Comparison of ENCODE assay signal across 8 cellular contexts in the genomic region with DNA sequence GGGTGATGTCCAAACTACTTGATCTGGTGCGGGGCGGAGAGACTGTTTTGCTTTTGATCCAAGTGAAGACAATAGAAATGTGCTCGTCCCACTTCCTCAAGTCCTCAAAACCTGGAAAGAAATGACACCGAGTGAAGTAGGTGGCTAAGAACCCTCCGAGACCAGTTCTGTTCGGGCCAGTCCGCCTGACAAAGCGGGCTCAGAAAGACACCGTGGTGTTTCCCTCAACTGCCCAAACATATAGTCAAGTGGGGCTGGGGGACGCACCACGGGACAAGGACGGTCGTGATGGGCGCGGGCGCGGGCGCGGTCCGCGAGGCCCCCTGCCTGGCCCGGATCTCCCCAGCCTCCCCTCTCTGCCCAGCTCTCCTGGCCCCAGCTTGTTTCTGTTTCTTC. TPM values are rescaled to one million over a fixed set of nuclear protein-coding genes. Genes with fewer than 3 reads are reported as not detected.
DNase-seq lines count a peak whose midpoint lies in the region; ATAC-seq and TF ChIP-seq lines count a peak whose summit lies in the region.

No MANE protein-coding gene starts in this region.

- H3K9me3 ChIP-seq in cardiac muscle cell (ENCODE audit: low read depth) (no peaks in the 10 kb centered on the region), endodermal cell (ENCODE audit: control insufficient read depth, low read length) (no peaks in the 10 kb centered on the region)

- peak; percentile 20 to 70 for DNase-seq in cardiac muscle cell (ENCODE audit: low read depth in 1 of 2, low spot score in 1 of 2)
- DNase-seq in left cardiac atrium, result no peak
- DNase-seq in endodermal cell, result peak; percentile 82
- DNase-seq in GDM1 (lab: John Stamatoyannopoulos, UW), result no peak

- H3K27ac Mint-ChIP-seq in endodermal cell (peak overlapping the region; percentile 82), nephron (peak overlapping the region; percentile 72 to 94 (median 85))

- H3K36me3 ChIP-seq in cardiac muscle cell (no peaks in the 10 kb centered on the region), endodermal cell (ENCODE audit: control insufficient read depth, insufficient read depth, low read length) (no peaks in the 10 kb centered on the region)

- WGBS in endodermal cell (ENCODE audit: insufficient coverage in 1 of 2, insufficient read length in 1 of 2), 2 experiments, result 0 to 2% methylated on average over 6 to 22 of the region's 22 CpGs

- intact Hi-C loops in left cardiac atrium (cut with DNase I), result loop anchor here (2.0 to 10.0 kb wide), 6 partner anchors 51 to 475 kb away; no protein-coding TSS in a partner anchor

- H3K36me3 Mint-ChIP-seq in endodermal cell (ENCODE audit: low read depth) (peaks cover 11% of the 10 kb centered on the region), nephron (ENCODE audit: low read depth) (peaks cover 9% of the 10 kb centered on the region)

- H3K4me1 Mint-ChIP-seq in endodermal cell (peaks cover 30% of the 10 kb centered on the region), nephron (peaks cover 48% of the 10 kb centered on the region)

- no peaks in the 10 kb centered on the region for H3K9me3 Mint-ChIP-seq in endodermal cell
- no peaks in the 10 kb centered on the region for H3K9me3 Mint-ChIP-seq in nephron

- H3K9ac ChIP-seq in endodermal cell (ENCODE audit: extremely low read depth, low read length, poor library complexity, severe bottlenecking), result peak overlapping the region; percentile 54

- H3K4me1 ChIP-seq in cardiac muscle cell (ENCODE audit: low read depth) (peaks cover 29% of the 10 kb centered on the region), endodermal cell (ENCODE audit: control insufficient read depth, insufficient read depth, low read length) (peaks cover 4% of the 10 kb centered on the region)

- H3K4me3 Mint-ChIP-seq in endodermal cell (peak overlapping the region; percentile 94), nephron (peak overlapping the region; percentile 92 to 97 (median 96))

- ATAC-seq in left cardiac atrium (no peak), SK-N-SH treated with all-trans-retinoic acid at 6 μM for 48 hours (0 out of 3 replicates have a peak, but pooled peaks have one; percentile 0), HG02973 (IDR thresholded peaks at IDR 0.05; ENCODE audit: unreplicated experiment) (no peak), esophagus mucosa (no peak)

- no peaks in the 10 kb centered on the region for H3K27me3 ChIP-seq in cardiac muscle cell
- no peaks in the 10 kb centered on the region for H3K27me3 ChIP-seq in endodermal cell (ENCODE audit: control insufficient read depth, insufficient read depth, low read length, poor library complexity, severe bottlenecking)

- peak overlapping the region; percentile 82 for H3K4me3 ChIP-seq in cardiac muscle cell
- H3K4me3 ChIP-seq in endodermal cell (ENCODE audit: low read length), result peak overlapping the region; percentile 90

- no peak for TF ChIP-seq CTCF in cardiac muscle cell (IDR thresholded peaks at IDR 0.05; ENCODE audit: low read depth, low read length)
- no peak for TF ChIP-seq CTCF in endodermal cell (conservative IDR thresholded peaks at IDR 0.05)
- no peak for TF ChIP-seq CTCF in nephron (IDR thresholded peaks at IDR 0.05; ENCODE audit: unreplicated experiment in 3 of 3)

- H3K27me3 Mint-ChIP-seq in endodermal cell (ENCODE audit: insufficient read depth) (no peaks in the 10 kb centered on the region), nephron (ENCODE audit: low read depth) (no peaks in the 10 kb centered on the region)

- no peak overlapping the region for H3K27ac ChIP-seq in cardiac muscle cell
- H3K27ac ChIP-seq in endodermal cell (ENCODE audit: low read depth, low read length), result no peak overlapping the region

TF ChIP-seq in SK-N-SH treated with all-trans-retinoic acid at 6 μM for 48 hours, 23 proteins besides CTCF, POLR2A, EP300 and RAD21:
- no peak for TF ChIP-seq PPARA (CRISPR knock-in tag; IDR thresholded peaks at IDR 0.05; ENCODE audit: borderline replicate concordance)
- TF ChIP-seq ARNTL (CRISPR knock-in tag; IDR thresholded peaks at IDR 0.05; ENCODE audit: borderline replicate concordance, low read depth), result no peak
- TF ChIP-seq TCF4 (CRISPR knock-in tag; IDR thresholded peaks at IDR 0.05; ENCODE audit: borderline replicate concordance), result no peak

RNA-seq across cellular contexts. Expression of gene PHLDA1, which starts 1.6 kb away (rescaled TPM):
- total RNA-seq in cardiac muscle cell (8.1 and 9.3 TPM in 2 replicates), left cardiac atrium (10 to 100 TPM in 1 of 2 donors, 1 to 10 TPM in 1; 9.4 to 15.5 TPM), endodermal cell (10 to 100 TPM in 1 of 2 donors, 1 to 10 TPM in 1; 3.7 to 16.2 TPM), esophagus mucosa (102 TPM)
- polyA plus RNA-seq in cardiac muscle cell, result 5.8 TPM in 2 replicates
- polyA plus RNA-seq in endodermal cell (2013, experiment 1 of 2), result 14.9 TPM
- polyA plus RNA-seq in endodermal cell (2013, experiment 2 of 2), result 13.4 TPM

RNA-seq across cellular contexts. Expression of gene NAP1L1, which starts 54.5 kb away (rescaled TPM):
- total RNA-seq in cardiac muscle cell (359 and 671 TPM in 2 replicates), left cardiac atrium (100 to 1,000 TPM; 299 to 358 TPM), endodermal cell (100 to 1,000 TPM; 711 to 829 TPM), esophagus mucosa (194 TPM)
- 214 and 271 TPM in 2 replicates for polyA plus RNA-seq in cardiac muscle cell
- polyA plus RNA-seq in endodermal cell (2013, experiment 1 of 2), result 1,267 TPM
- polyA plus RNA-seq in endodermal cell (2013, experiment 2 of 2), result 1,250 TPM

Comparison
In these comparisons a context has a peak if more than half of its experiments do, and no peak if none do; other contexts are left out.
1. DNase-seq: peak in cardiac muscle cell (2 of 2) and endodermal cell (single experiment); none in left cardiac atrium (single experiment) and GDM1 (single experiment).